In the genomic region with DNA sequence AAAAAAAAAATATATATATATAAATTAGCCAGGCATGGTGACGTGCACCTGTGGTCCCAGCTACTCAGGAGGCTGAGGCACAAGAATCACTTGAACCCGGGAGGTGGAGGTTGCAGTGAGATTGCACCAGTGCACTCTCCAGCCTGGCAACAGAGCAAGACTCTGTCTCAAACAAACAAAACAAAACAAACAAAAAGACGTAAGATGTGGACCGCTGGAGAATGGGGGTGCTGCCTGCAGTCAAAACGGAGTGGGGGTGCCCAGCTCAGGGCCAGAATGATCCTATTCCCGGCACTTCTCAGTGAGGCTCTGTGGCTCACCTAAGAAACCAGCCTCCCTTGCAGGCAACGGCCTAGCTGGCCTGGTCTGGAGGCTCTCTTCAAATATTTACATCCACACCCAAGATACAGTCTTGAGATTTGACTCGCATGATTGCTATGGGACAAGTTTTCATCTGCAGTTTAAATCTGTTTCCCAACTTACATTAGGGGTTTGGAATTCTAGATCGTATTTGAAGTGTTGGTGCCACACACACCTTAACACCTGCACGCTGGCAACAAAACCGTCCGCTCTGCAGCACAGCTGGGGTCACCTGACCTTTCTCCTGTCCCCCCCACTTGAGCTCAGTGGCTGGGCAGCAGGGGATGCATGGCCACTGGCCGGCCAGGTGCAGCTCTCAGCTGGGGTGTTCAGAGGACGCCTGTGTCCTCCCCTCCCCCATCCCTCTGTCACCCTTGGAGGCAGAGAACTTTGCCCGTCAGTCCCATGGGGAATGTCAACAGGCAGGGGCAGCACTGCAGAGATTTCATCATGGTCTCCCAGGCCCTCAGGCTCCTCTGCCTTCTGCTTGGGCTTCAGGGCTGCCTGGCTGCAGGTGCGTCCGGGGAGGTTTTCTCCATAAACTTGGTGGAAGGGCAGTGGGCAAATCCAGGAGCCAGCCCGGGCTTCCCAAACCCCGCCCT, we compare ENCODE assay signal across 18 cellular contexts. TPM values are rescaled to one million over a fixed set of nuclear protein-coding genes. Genes with fewer than 3 reads are reported as not detected.
DNase-seq lines count a peak whose midpoint lies in the region; TF ChIP-seq lines count a peak whose summit lies in the region.
"Had no signal": no experiment of that assay in that cellular context is flagged by ENCODE, and none has a peak within 500 bp of the region (broad histone marks: within the 10 kb centered on the region; RNA-seq: fewer than 3 reads in every experiment).

TSS of gene F7 (plus strand) at position 760 of the 962 bp plus-strand sequence. CDS start at position 811, 51 bp downstream.

- intact Hi-C loops in colonic mucosa (cut with DNase I), result no loop called here

- H3K4me3 ChIP-seq in colonic mucosa, result no peak within 1 kb of the TSS
- H3K4me3 ChIP-seq: gastroesophageal sphincter, GM12878, prostate gland, thoracic aorta had no signal

- H3K4me1 ChIP-seq in colonic mucosa, result no peaks in the 10 kb centered on the region
- H3K4me1 ChIP-seq: prostate gland had no signal

- H3K4me1 Mint-ChIP-seq in progenitor cell of endocrine pancreas (ENCODE audit: low read depth) (peaks cover 13% of the 10 kb centered on the region), endothelial cell (ENCODE audit: unreplicated experiment) (no peaks in the 10 kb centered on the region)
- H3K4me1 Mint-ChIP-seq: IgD-negative memory B cell had no signal

- peaks cover 2% of the 10 kb centered on the region for H3K36me3 Mint-ChIP-seq in progenitor cell of endocrine pancreas (ENCODE audit: insufficient read depth)
- peaks cover 4% of the 10 kb centered on the region for H3K36me3 Mint-ChIP-seq in endothelial cell (ENCODE audit: low read depth, unreplicated experiment)
- H3K36me3 Mint-ChIP-seq: activated naive CD8-positive, alpha-beta T cell; IgD-negative memory B cell had no signal

- peaks cover 10% of the 10 kb centered on the region for H3K27me3 ChIP-seq in colonic mucosa

- H3K27ac Mint-ChIP-seq in progenitor cell of endocrine pancreas (peak within 1 kb of the TSS; percentile 71), endothelial cell (ENCODE audit: unreplicated experiment) (no peak within 1 kb of the TSS)
- H3K27ac Mint-ChIP-seq: activated naive CD8-positive, alpha-beta T cell; IgD-negative memory B cell had no signal

- no peak within 1 kb of the TSS for H3K27ac ChIP-seq in colonic mucosa
- H3K27ac ChIP-seq: gastroesophageal sphincter, thoracic aorta had no signal

- H3K27me3 Mint-ChIP-seq in progenitor cell of endocrine pancreas (peaks cover 4% of the 10 kb centered on the region), endothelial cell (ENCODE audit: unreplicated experiment) (peaks cover 6% of the 10 kb centered on the region)
- H3K27me3 Mint-ChIP-seq: activated naive CD8-positive, alpha-beta T cell had no signal

- no peaks in the 10 kb centered on the region for H3K36me3 ChIP-seq in colonic mucosa
- H3K36me3 ChIP-seq: gastroesophageal sphincter, prostate gland, thoracic aorta had no signal

- DNase-seq in NCI-H748 (lab: John Stamatoyannopoulos, UW; ENCODE audit: unreplicated experiment) (peak; percentile 29), NCI-H748 treated with DMSO at 0.1 percent for 48 hours (lab: John Stamatoyannopoulos, UW) (no peak), HuH-7 (ENCODE audit: low spot score) (peak; percentile 95), colonic mucosa (peak; percentile 41), progenitor cell of endocrine pancreas (ENCODE audit: low spot score, unreplicated experiment) (no peak), NCI-H2171 (lab: John Stamatoyannopoulos, UW) (no peak), endothelial cell (ENCODE audit: low spot score) (no peak)
- no peak for DNase-seq in stimulated activated CD4-positive, alpha-beta T cell treated with anti-CD3 and anti-CD28 coated beads, Interleukin-1b, Interleukin-23, amount 100 ng/mL, for 48 hours
- DNase-seq: ACHN; activated CD4-positive, alpha-beta T cell treated with anti-CD3 and anti-CD28 coated beads for 1 hour; effector memory CD4-positive, alpha-beta T cell; T-helper 1 cell had no signal

- H3K9ac ChIP-seq in colonic mucosa (ENCODE audit: low read depth in 2 of 2, low read length in 2 of 2), result no peak within 1 kb of the TSS

- H3K9me3 Mint-ChIP-seq in progenitor cell of endocrine pancreas (ENCODE audit: low read depth) (no peaks in the 10 kb centered on the region), endothelial cell (ENCODE audit: unreplicated experiment) (no peaks in the 10 kb centered on the region)
- H3K9me3 Mint-ChIP-seq: IgD-negative memory B cell had no signal

- no peaks in the 10 kb centered on the region for H3K9me3 ChIP-seq in colonic mucosa
- H3K9me3 ChIP-seq: gastroesophageal sphincter, prostate gland, thoracic aorta had no signal

- TF ChIP-seq CTCF in colonic mucosa (IDR thresholded peaks at IDR 0.05) (no peak), progenitor cell of endocrine pancreas (IDR thresholded peaks at IDR 0.05; ENCODE audit: unreplicated experiment) (no peak), endothelial cell (IDR thresholded peaks at IDR 0.05; ENCODE audit: unreplicated experiment) (no peak)

- H3K4me3 Mint-ChIP-seq in progenitor cell of endocrine pancreas (ENCODE audit: low read depth) (peak within 1 kb of the TSS; percentile 25), endothelial cell (ENCODE audit: unreplicated experiment) (no peak within 1 kb of the TSS)
- H3K4me3 Mint-ChIP-seq: activated naive CD8-positive, alpha-beta T cell; IgD-negative memory B cell had no signal

RNA-seq across cellular contexts. Expression of gene F7, which starts in this region (rescaled TPM):
- total RNA-seq in colonic mucosa (under 1 TPM; 0.11 to 0.12 TPM), progenitor cell of endocrine pancreas (5.7 and 7.3 TPM in 2 replicates), endothelial cell (ENCODE audit: unreplicated experiment) (not detected)
- total RNA-seq: GM12878, thoracic aorta had no signal

Comparison
In these comparisons a context has a peak if more than half of its experiments do, and no peak if none do; other contexts are left out.
1. DNase-seq: peak in NCI-H748 (single experiment) and HuH-7 (single experiment); none in NCI-H748 treated with DMSO at 0.1 percent for 48 hours (single experiment), progenitor cell of endocrine pancreas (single experiment), NCI-H2171 (single experiment), endothelial cell (single experiment) and stimulated activated CD4-positive, alpha-beta T cell treated with anti-CD3 and anti-CD28 coated beads, Interleukin-1b, Interleukin-23, amount 100 ng/mL, for 48 hours (single experiment).
2. Peak in DNase-seq in colonic mucosa; RNA of the gene not detected or under 1 TPM.